8 cellular contexts compared by ENCODE assay signal in the genomic region with DNA sequence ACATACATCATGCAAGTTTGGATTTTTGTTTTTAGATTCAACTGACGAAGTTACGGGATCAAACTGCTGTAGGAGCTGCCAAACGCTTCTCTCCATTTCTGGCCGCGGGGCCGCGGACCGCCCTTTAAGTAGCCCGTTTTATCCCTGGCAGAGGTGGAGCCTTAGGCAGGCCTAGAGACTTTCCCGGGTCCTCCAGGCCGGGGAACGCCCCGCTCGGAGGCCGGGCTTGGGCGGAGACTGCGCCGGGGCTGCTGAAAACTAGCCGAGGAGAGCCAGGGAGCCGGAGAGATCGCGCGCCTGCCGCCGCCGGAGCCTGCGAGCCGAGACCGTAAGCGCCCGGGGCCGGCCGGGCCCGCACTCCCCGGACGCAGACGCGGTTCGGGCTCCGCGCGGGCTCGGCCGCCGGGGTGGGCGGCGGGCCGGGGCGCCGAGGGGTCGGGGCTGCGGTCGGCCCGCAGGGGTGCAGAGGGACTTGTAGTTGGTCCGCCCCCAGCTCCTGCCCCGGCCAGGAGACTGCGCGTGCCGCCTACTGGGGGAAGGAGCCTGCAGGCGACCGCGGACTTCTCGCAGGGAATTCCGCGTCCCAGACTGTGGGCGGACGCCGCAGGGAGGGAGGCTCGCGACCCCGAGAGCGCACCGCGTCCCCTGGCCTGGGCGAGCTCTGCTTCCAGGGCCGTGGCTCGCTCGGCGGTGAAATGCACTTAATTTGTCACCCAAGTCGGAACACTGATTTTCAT. TPM values are rescaled to one million over a fixed set of nuclear protein-coding genes. Genes with fewer than 3 reads are reported as not detected.
A peak's percentile ranks its signal among the peaks of the same experiment; 100 is the strongest.
DNase-seq lines count a peak whose midpoint lies in the region; ATAC-seq lines count a peak whose summit lies in the region.

TSS of gene EPHX1 (plus strand) at position 283 of the 737 bp plus-strand sequence. CDS start 18,606 bp downstream, outside the sequence.

- no peaks in the 10 kb centered on the region for H3K9me3 ChIP-seq in endocrine pancreas (ENCODE audit: control insufficient read depth, low read length)
- no peaks in the 10 kb centered on the region for H3K9me3 ChIP-seq in mesodermal cell (ENCODE audit: control insufficient read depth, low read length)

- H3K4me3 ChIP-seq in endocrine pancreas (ENCODE audit: control insufficient read depth, insufficient read depth, low read length) (peak within 1 kb of the TSS; percentile 26), mesodermal cell (ENCODE audit: extremely low read depth, insufficient read depth, low read length, poor library complexity, severe bottlenecking) (peak within 1 kb of the TSS; percentile 37)

- DNase-seq in CD1c-positive myeloid dendritic cell (ENCODE audit: extremely low spot score): peak; percentile 82
- DNase-seq in NCI-H774 (lab: John Stamatoyannopoulos, UW): peak; percentile 85
- DNase-seq in activated CD8-positive, alpha-beta memory T cell treated with anti-CD3 and anti-CD28 coated beads for 4 hours (ENCODE audit: low read depth in 2 of 2): peak; percentile 14 to 21
- DNase-seq in stimulated activated CD8-positive, alpha-beta memory T cell treated with anti-CD3 and anti-CD28 coated beads, Interleukin-15, amount 100 ng/mL, for 24 hours (ENCODE audit: low read depth): peak; percentile 43

- ATAC-seq in GM19324 (IDR thresholded peaks at IDR 0.05; ENCODE audit: low FRiP score, unreplicated experiment) (peak; percentile 97), HG03460 (IDR thresholded peaks at IDR 0.05; ENCODE audit: unreplicated experiment) (peak; percentile 98)

- peak within 1 kb of the TSS; percentile 63 for H3K9ac ChIP-seq in endocrine pancreas (ENCODE audit: control insufficient read depth, insufficient read depth, low read length)

- H3K36me3 ChIP-seq in endocrine pancreas (ENCODE audit: control insufficient read depth, insufficient read depth, low read length) (no peaks in the 10 kb centered on the region), mesodermal cell (ENCODE audit: control insufficient read depth, insufficient read depth, low read length) (peaks cover 6% of the 10 kb centered on the region)

- 1% methylated on average over 61 to 79 of the region's 80 CpGs for WGBS in mesodermal cell (ENCODE audit: insufficient coverage in 2 of 2), 2 experiments

- no peaks in the 10 kb centered on the region for H3K4me1 ChIP-seq in endocrine pancreas (ENCODE audit: control insufficient read depth, insufficient read depth, low read length)
- H3K4me1 ChIP-seq in mesodermal cell (ENCODE audit: control insufficient read depth, insufficient read depth, low read length, poor library complexity, severe bottlenecking): peaks cover 13% of the 10 kb centered on the region

- peak within 1 kb of the TSS; percentile 36 for H3K27ac ChIP-seq in mesodermal cell (ENCODE audit: low read depth, low read length, severe bottlenecking)

- H3K27me3 ChIP-seq in endocrine pancreas (ENCODE audit: control insufficient read depth, insufficient read depth, low read length): no peaks in the 10 kb centered on the region

RNA-seq across cellular contexts. Expression of gene EPHX1, which starts in this region (rescaled TPM):
- polyA plus RNA-seq in mesodermal cell (2013, experiment 1 of 2): 19.0 TPM
- polyA plus RNA-seq in mesodermal cell (2013, experiment 2 of 2): 18.1 TPM

Comparison
In these comparisons a context has a peak if more than half of its experiments do, and no peak if none do; other contexts are left out.
1. Peak in every context shown above with its lines: DNase-seq, ATAC-seq, H3K4me3 ChIP-seq and H3K27ac ChIP-seq.
2. DNase-seq: peak in every context shown above with its lines; median percentile 85 in NCI-H774; 82 in CD1c-positive myeloid dendritic cell; 43 in stimulated activated CD8-positive, alpha-beta memory T cell treated with anti-CD3 and anti-CD28 coated beads, Interleukin-15, amount 100 ng/mL, for 24 hours; 18 in activated CD8-positive, alpha-beta memory T cell treated with anti-CD3 and anti-CD28 coated beads for 4 hours.